In genomic region chrX:120664081-120664480, GRCh38 we compare ENCODE assay signal across 12 cellular contexts. TPM values are rescaled to one million over a fixed set of nuclear protein-coding genes. Genes with fewer than 3 reads are reported as not detected.
DNase-seq lines count a peak whose midpoint lies in the region; ATAC-seq and TF ChIP-seq lines count a peak whose summit lies in the region.
"Had no signal": no experiment of that assay in that cellular context is flagged by ENCODE, and none has a peak within 500 bp of the region (broad histone marks: within the 10 kb centered on the region; RNA-seq: fewer than 3 reads in every experiment).

No MANE protein-coding gene starts in this region.

- WGBS in heart left ventricle, 4 donors, result 29 to 67% (median 45%) methylated on average over 1 of the region's 1 CpG
- 46% methylated on average over 1 of the region's 1 CpG for WGBS in esophagus muscularis mucosa

- peak in 1 of 2 donors; percentile 37 for DNase-seq in cardiac muscle cell (ENCODE audit: low read depth in 1 of 2, low spot score in 1 of 2)
- no peak for DNase-seq in heart left ventricle
- DNase-seq in NCI-H2227 treated with DMSO at 0.1 percent for 48 hours (lab: John Stamatoyannopoulos, UW), result peak; percentile 18
- no peak for DNase-seq in esophagus muscularis mucosa (ENCODE audit: extremely low spot score)
- DNase-seq in superior temporal gyrus (ENCODE audit: extremely low spot score), result peak; percentile 14
- DNase-seq in DMS153 (lab: John Stamatoyannopoulos, UW), result no peak
- DNase-seq: activated CD4-positive, alpha-beta T cell treated with anti-CD3 and anti-CD28 coated beads, Interleukin-2, amount 50 U/mL, for 1 hour; NCI-H2029; ovary; stimulated activated naive CD4-positive, alpha-beta T cell treated with Interleukin-2 at 50 U/mL for 16 hours had no signal

- H3K36me3 ChIP-seq in cardiac muscle cell, result no peaks in the 10 kb centered on the region
- H3K36me3 ChIP-seq in heart left ventricle, result no peaks in the 10 kb centered on the region
- no peaks in the 10 kb centered on the region for H3K36me3 ChIP-seq in esophagus muscularis mucosa
- H3K36me3 ChIP-seq: ovary had no signal

- no peaks in the 10 kb centered on the region for H3K9me3 ChIP-seq in cardiac muscle cell (ENCODE audit: low read depth)
- H3K9me3 ChIP-seq in heart left ventricle, result no peaks in the 10 kb centered on the region
- H3K9me3 ChIP-seq in esophagus muscularis mucosa, result no peaks in the 10 kb centered on the region
- H3K9me3 ChIP-seq: ovary had no signal

- H3K27ac ChIP-seq in cardiac muscle cell (no peak overlapping the region), heart left ventricle (no peak overlapping the region), esophagus muscularis mucosa (replicated peaks in 1 of 4) (no peak overlapping the region)
- H3K27ac ChIP-seq: ovary had no signal

- TF ChIP-seq CTCF in cardiac muscle cell (IDR thresholded peaks at IDR 0.05; ENCODE audit: low read depth, low read length), result peak; percentile 11
- TF ChIP-seq CTCF in heart left ventricle (IDR thresholded peaks at IDR 0.05), result peak in 6 of 12 donors; percentile 21 to 38 (median 28)
- peak in 2 of 3 experiments; percentile 20 to 25 for TF ChIP-seq CTCF in esophagus muscularis mucosa (IDR thresholded peaks at IDR 0.05)

- H3K4me1 ChIP-seq in cardiac muscle cell (ENCODE audit: low read depth) (no peaks in the 10 kb centered on the region), heart left ventricle (no peaks in the 10 kb centered on the region), esophagus muscularis mucosa (no peaks in the 10 kb centered on the region)

- no peak for TF ChIP-seq EP300 in esophagus muscularis mucosa (IDR thresholded peaks at IDR 0.05)

- ATAC-seq in heart left ventricle (no peak), HG03520 (IDR thresholded peaks at IDR 0.05; ENCODE audit: unreplicated experiment) (no peak), HG03378 (IDR thresholded peaks at IDR 0.05; ENCODE audit: unreplicated experiment) (no peak)

- H3K27me3 ChIP-seq in cardiac muscle cell, result no peaks in the 10 kb centered on the region
- H3K27me3 ChIP-seq in heart left ventricle, result no peaks in the 10 kb centered on the region
- no peaks in the 10 kb centered on the region for H3K27me3 ChIP-seq in esophagus muscularis mucosa
- H3K27me3 ChIP-seq: ovary had no signal

- TF ChIP-seq POLR2A in heart left ventricle (IDR thresholded peaks at IDR 0.05), result no peak
- TF ChIP-seq POLR2A in esophagus muscularis mucosa (IDR thresholded peaks at IDR 0.05; ENCODE audit: low read depth), result no peak

- intact Hi-C loops in heart left ventricle (cut with DNase I) (loop anchor here in 5 of 10 donors (10.0 kb wide), 2 partner anchors 159 to 169 kb away; no protein-coding TSS in a partner anchor), esophagus muscularis mucosa (cut with DNase I) (no loop called here)

- H3K4me3 ChIP-seq in cardiac muscle cell, result no peak overlapping the region
- H3K4me3 ChIP-seq in heart left ventricle, result no peak overlapping the region
- no peak overlapping the region for H3K4me3 ChIP-seq in esophagus muscularis mucosa
- H3K4me3 ChIP-seq: ovary had no signal

RNA-seq across cellular contexts. Expression of gene C1GALT1C1, which starts 34.2 kb away (rescaled TPM):
- 13.7 and 17.7 TPM in 2 replicates for total RNA-seq in cardiac muscle cell
- 24.4 and 33.2 TPM in 2 replicates for polyA plus RNA-seq in cardiac muscle cell
- 10 to 100 TPM; 14.7 to 25.5 (median 18.5) TPM for total RNA-seq in heart left ventricle
- polyA plus RNA-seq in heart left ventricle, result 10 to 100 TPM; 12.9 to 29.3 TPM
- total RNA-seq in esophagus muscularis mucosa, result 10 to 100 TPM; 18.6 to 21.4 (median 20.4) TPM

Comparison
In these comparisons a context has a peak if more than half of its experiments do, and no peak if none do; other contexts are left out.
1. DNase-seq: peak in NCI-H2227 treated with DMSO at 0.1 percent for 48 hours (single experiment) and superior temporal gyrus (single experiment); none in heart left ventricle (0 of 5), esophagus muscularis mucosa (single experiment) and DMS153 (single experiment).